Comparison of ENCODE assay signal across 1 cellular context in the genomic region with DNA sequence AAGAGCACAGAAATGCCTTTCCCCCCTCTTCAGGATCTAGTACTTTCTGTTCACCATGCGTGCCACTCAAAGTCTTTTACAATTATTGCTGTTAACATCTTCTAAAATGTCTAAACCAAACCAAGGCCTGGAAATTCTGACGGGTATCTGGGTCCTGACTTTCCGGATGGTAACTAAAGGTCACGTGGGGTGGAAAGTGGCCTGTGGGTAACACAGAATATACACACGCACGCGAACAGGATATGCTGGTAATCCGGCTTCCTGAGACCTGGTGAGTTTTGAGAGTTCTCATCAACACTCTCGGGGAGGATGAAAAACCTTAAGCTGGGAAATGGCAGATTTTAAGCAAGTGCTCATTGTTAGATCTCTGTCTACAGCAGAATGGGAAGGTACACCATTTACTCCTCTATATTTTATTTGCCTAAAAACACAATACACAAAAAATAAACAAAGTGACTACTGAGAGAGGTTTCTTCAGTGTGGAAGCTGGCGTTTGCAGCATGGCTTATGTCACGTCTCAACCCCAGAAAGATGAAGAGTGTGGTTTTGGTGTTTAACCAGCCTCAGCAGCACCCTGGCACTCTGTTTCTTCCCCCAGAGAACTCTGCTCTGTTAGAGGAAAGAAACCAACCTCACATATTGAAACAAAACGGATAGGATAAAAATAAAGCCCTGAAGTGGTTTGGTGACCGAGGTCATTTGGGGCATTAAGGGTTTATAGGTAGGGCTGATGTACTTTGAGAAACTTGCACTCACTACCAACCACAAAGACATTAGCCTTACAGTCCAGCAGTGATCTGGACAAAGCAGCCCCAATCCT.
TF ChIP-seq lines count a peak whose summit lies in the region.

No MANE protein-coding gene starts in this region.

TF ChIP-seq in GM12878, 131 proteins besides CTCF, POLR2A, EP300 and RAD21 (continued from another document):
- TF ChIP-seq SMAD1 (IDR thresholded peaks at IDR 0.05; ENCODE audit: low read depth, partially characterized antibody) (peak; percentile 72), FOXK2 (IDR thresholded peaks at IDR 0.05) (no peak), TAF1 (IDR thresholded peaks at IDR 0.05; ENCODE audit: borderline replicate concordance, low read depth, low read length) (peak; percentile 33; the same call in 1 of the 2 replicates), MEF2B (IDR thresholded peaks at IDR 0.05; ENCODE audit: partially characterized antibody, poor library complexity, severe bottlenecking) (peak; percentile 94), EGR1 (IDR thresholded peaks at IDR 0.05; ENCODE audit: borderline replicate concordance in 1 of 2, low read depth in 2 of 2, low read length in 2 of 2) (no peak), ZBTB40 (IDR thresholded peaks at IDR 0.05; ENCODE audit: borderline replicate concordance) (peak; percentile 34; the same call in 1 of the 2 replicates), SUPT20H (IDR thresholded peaks at IDR 0.05; ENCODE audit: borderline replicate concordance, control insufficient read depth, low read depth, low read length) (no peak), CHD1 (IDR thresholded peaks at IDR 0.05; ENCODE audit: low read depth, low read length) (no peak), SRF (IDR thresholded peaks at IDR 0.05; ENCODE audit: low read depth in 2 of 2, low read length in 2 of 2) (no peak), ATF2 (IDR thresholded peaks at IDR 0.05; ENCODE audit: low read length) (peak; percentile 89), SMARCA5 (IDR thresholded peaks at IDR 0.05) (no peak), JUNB (IDR thresholded peaks at IDR 0.05) (no peak), HDAC6 (IDR thresholded peaks at IDR 0.05; ENCODE audit: unreplicated experiment) (peak; percentile 60), SIN3A (IDR thresholded peaks at IDR 0.05; ENCODE audit: low read depth, low read length) (0 out of 2 replicates have a peak, but pooled peaks have one; percentile 18), GABPA (IDR thresholded peaks at IDR 0.05; ENCODE audit: low read depth) (0 out of 2 replicates have a peak, but pooled peaks have one; percentile 50), ATF7 (IDR thresholded peaks at IDR 0.05; ENCODE audit: low read depth) (peak; percentile 83), ATF3 (IDR thresholded peaks at IDR 0.05; ENCODE audit: borderline replicate concordance, extremely low read depth, low read depth, low read length) (peak; percentile 65; the same call in 1 of the 2 replicates), RAD51 (IDR thresholded peaks at IDR 0.05) (peak; percentile 98), STAT3 (IDR thresholded peaks at IDR 0.05; ENCODE audit: low read depth, low read length) (0 out of 2 replicates have a peak, but pooled peaks have one; percentile 43)
- TF ChIP-seq, protein P1, sequence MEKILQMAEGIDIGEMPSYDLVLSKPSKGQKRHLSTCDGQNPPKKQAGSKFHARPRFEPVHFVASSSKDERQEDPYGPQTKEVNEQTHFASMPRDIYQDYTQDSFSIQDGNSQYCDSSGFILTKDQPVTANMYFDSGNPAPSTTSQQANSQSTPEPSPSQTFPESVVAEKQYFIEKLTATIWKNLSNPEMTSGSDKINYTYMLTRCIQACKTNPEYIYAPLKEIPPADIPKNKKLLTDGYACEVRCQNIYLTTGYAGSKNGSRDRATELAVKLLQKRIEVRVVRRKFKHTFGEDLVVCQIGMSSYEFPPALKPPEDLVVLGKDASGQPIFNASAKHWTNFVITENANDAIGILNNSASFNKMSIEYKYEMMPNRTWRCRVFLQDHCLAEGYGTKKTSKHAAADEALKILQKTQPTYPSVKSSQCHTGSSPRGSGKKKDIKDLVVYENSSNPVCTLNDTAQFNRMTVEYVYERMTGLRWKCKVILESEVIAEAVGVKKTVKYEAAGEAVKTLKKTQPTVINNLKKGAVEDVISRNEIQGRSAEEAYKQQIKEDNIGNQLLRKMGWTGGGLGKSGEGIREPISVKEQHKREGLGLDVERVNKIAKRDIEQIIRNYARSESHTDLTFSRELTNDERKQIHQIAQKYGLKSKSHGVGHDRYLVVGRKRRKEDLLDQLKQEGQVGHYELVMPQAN (conservative IDR thresholded peaks at IDR 0.05) = peak; percentile 18
- TF ChIP-seq, protein P2, sequence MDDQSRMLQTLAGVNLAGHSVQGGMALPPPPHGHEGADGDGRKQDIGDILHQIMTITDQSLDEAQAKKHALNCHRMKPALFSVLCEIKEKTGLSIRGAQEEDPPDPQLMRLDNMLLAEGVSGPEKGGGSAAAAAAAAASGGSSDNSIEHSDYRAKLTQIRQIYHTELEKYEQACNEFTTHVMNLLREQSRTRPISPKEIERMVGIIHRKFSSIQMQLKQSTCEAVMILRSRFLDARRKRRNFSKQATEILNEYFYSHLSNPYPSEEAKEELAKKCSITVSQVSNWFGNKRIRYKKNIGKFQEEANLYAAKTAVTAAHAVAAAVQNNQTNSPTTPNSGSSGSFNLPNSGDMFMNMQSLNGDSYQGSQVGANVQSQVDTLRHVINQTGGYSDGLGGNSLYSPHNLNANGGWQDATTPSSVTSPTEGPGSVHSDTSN (IDR thresholded peaks at IDR 0.05; ENCODE audit: insufficient replicate concordance, low read depth, low read length) = peak; percentile 26
- TF ChIP-seq, protein P3, sequence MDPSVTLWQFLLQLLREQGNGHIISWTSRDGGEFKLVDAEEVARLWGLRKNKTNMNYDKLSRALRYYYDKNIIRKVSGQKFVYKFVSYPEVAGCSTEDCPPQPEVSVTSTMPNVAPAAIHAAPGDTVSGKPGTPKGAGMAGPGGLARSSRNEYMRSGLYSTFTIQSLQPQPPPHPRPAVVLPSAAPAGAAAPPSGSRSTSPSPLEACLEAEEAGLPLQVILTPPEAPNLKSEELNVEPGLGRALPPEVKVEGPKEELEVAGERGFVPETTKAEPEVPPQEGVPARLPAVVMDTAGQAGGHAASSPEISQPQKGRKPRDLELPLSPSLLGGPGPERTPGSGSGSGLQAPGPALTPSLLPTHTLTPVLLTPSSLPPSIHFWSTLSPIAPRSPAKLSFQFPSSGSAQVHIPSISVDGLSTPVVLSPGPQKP (IDR thresholded peaks at IDR 0.05; ENCODE audit: low read depth, low read length) = no peak; the same call in 1 of the 2 replicates
